11 cellular contexts compared by ENCODE assay signal in genomic region chr10:124686707-124687376, GRCh38. TPM values are rescaled to one million over a fixed set of nuclear protein-coding genes. Genes with fewer than 3 reads are reported as not detected.
DNase-seq lines count a peak whose midpoint lies in the region; ATAC-seq, FAIRE-seq and TF ChIP-seq lines count a peak whose summit lies in the region.
"Had no signal": no experiment of that assay in that cellular context is flagged by ENCODE, and none has a peak within 500 bp of the region (broad histone marks: within the 10 kb centered on the region; RNA-seq: fewer than 3 reads in every experiment).

No MANE protein-coding gene starts in this region.

- peaks cover 12 to 25% of the 10 kb centered on the region in 2 donors for H3K36me3 Mint-ChIP-seq in stimulated activated naive B cell treated with anti-CD40 and anti-IgM and Interleukin-4, amounts not matched to agents 10 μg/mL and 1 μg/mL and 100 μg/mL, for 72 hours

- no peak for FAIRE-seq in GM12878 (lab: Jason Lieb, UNC)

- H3K4me3 ChIP-seq in GM12878 (no peak overlapping the region), left lung (no peak overlapping the region)

- POLR2A ChIA-PET in GM12878 (lab: Charles Lee) (interaction anchor here (1.5 to 8.2 kb wide), 4 partner anchors 11 to 54 kb away, joined by 5 to 139 read pairs (median 44); no protein-coding TSS in a partner anchor), RWPE1 (lab: Yijun Ruan, JAX; ENCODE audit: low non-redundant PET) (no interaction called here)

- no peaks in the 10 kb centered on the region for H3K27me3 Mint-ChIP-seq in stimulated activated naive B cell treated with anti-CD40 and anti-IgM and Interleukin-4, amounts not matched to agents 10 μg/mL and 1 μg/mL and 100 μg/mL, for 72 hours

- SMC1A ChIA-PET in GM12878 (lab: Charles Lee; ENCODE audit: uncharacterized antibody, unreplicated experiment) = interaction anchor here (0.8 to 12.9 kb wide), 19 partner anchors 10 to 141 kb away, joined by 3 to 334 read pairs (median 7); no protein-coding TSS in a partner anchor

- H3K9ac ChIP-seq in GM12878 (ENCODE audit: control insufficient read depth, insufficient read depth, low read length) = no peak overlapping the region

- peaks cover 65 to 93% of the 10 kb centered on the region in 2 donors for H3K4me1 Mint-ChIP-seq in stimulated activated naive B cell treated with anti-CD40 and anti-IgM and Interleukin-4, amounts not matched to agents 10 μg/mL and 1 μg/mL and 100 μg/mL, for 72 hours

- 94% methylated on average over 12 of the region's 12 CpGs for WGBS in GM12878 (ENCODE audit: insufficient coverage, insufficient replicate concordance, low lambda C conversion rate, missing lambda C conversion rate)

- no peak for TF ChIP-seq POLR2A in GM12878 (IDR thresholded peaks at IDR 0.05; ENCODE audit: low read depth, low read length)

- H3K36me3 ChIP-seq in GM12878 (ENCODE audit: control insufficient read depth in 2 of 2, insufficient read depth in 2 of 2, low read length in 1 of 2) (peaks cover 12 to 13% of the 10 kb centered on the region in 2 experiments), left lung (peaks cover 0 to 15% of the 10 kb centered on the region in 2 donors)

- in situ Hi-C loops in GM12878 (cut with MboI) = no loop called here

- H3K27ac ChIP-seq in GM12878 (ENCODE audit: control insufficient read depth, insufficient read depth) (no peak overlapping the region), left lung (peak overlapping the region; percentile 65 to 87), RWPE1 (no peak overlapping the region)

- no peaks in the 10 kb centered on the region for H3K9me3 ChIP-seq in GM12878 (replicated peaks; ENCODE audit: control insufficient read depth, insufficient read depth, low read length)
- no peaks in the 10 kb centered on the region for H3K9me3 ChIP-seq in left lung

- BruUV-seq in GM12878 (replicated peaks; lab: Mats Ljungman, UMichigan) = no TSS peak

- DNase-seq in GM12878 (ENCODE audit: low read depth, low spot score) (no peak), left lung (peak; percentile 15 to 59), RWPE1 (ENCODE audit: low spot score) (no peak), NCI-H2029 treated with DMSO at 0.1 percent for 48 hours (lab: John Stamatoyannopoulos, UW) (no peak)
- peak; percentile 62 for DNase-seq in stimulated activated naive B cell treated with anti-CD40 and anti-IgM and Interleukin-4, amounts not matched to agents 10 μg/mL and 1 μg/mL and 100 μg/mL, for 72 hours
- DNase-seq in activated CD4-positive, CD25-positive, alpha-beta regulatory T cell treated with anti-CD3 and anti-CD28 coated beads, Interleukin-2, amount 50 U/mL, for 72 hours = no peak
- DNase-seq: kidney glomerular epithelial cell, NCI-H82 had no signal

- no peak for TF ChIP-seq RAD21 in GM12878 (IDR thresholded peaks at IDR 0.05; ENCODE audit: insufficient read depth, low read depth, low read length)

- TF ChIP-seq CTCF in GM12878 (IDR thresholded peaks at IDR 0.05 in 2 of 3, conservative IDR thresholded peaks at IDR 0.05 in 1 of 3; ENCODE audit: control insufficient read depth in 2 of 3, extremely low read depth in 1 of 3, insufficient read depth in 1 of 3, low read depth in 3 of 3, low read length in 3 of 3) = no peak
- TF ChIP-seq CTCF in left lung (IDR thresholded peaks at IDR 0.05) = no peak
- no peak for TF ChIP-seq CTCF in RWPE1 (conservative IDR thresholded peaks at IDR 0.05; ENCODE audit: low read depth)

- H3K4me1 ChIP-seq in GM12878 (ENCODE audit: control insufficient read depth, insufficient read depth, low read length) = peaks cover 53% of the 10 kb centered on the region
- peaks cover 11 to 79% of the 10 kb centered on the region in 2 donors for H3K4me1 ChIP-seq in left lung

- CTCF ChIA-PET in GM12878 (lab: Yijun Ruan, JAX) = interaction anchor here (0.6 to 9.7 kb wide), 12 partner anchors 10 to 206 kb away, joined by 3 to 106 read pairs (median 5); partner anchors contain the start of gene EEF1AKMT2
- CTCF ChIA-PET in RWPE1 (lab: Yijun Ruan, JAX) = interaction anchor here (0.6 to 1.1 kb wide), 4 partner anchors 8 to 1150 kb away, joined by 3 to 5 read pairs (median 4); no protein-coding TSS in a partner anchor

- intact Hi-C loops in GM12878 (cut with micrococcal nuclease; ENCODE audit: unreplicated experiment) (loop anchor here (5.0 kb wide), 1 partner anchor 40 kb away; no protein-coding TSS in a partner anchor), left lung (cut with DNase I) (no loop called here)

- ATAC-seq in GM21717 (IDR thresholded peaks at IDR 0.05; ENCODE audit: unreplicated experiment) (peak; percentile 27), GM12878 (peak; percentile 7), left lung (peak; percentile 35), GM21367 (IDR thresholded peaks at IDR 0.05; ENCODE audit: unreplicated experiment) (no peak)
- ATAC-seq in stimulated activated naive B cell treated with anti-CD40 and anti-IgM and Interleukin-4, amounts not matched to agents 10 μg/mL and 1 μg/mL and 100 μg/mL, for 72 hours (replicated peaks) = peak; percentile 65 to 68

- H3K27me3 ChIP-seq in GM12878 (replicated peaks in 1 of 2; ENCODE audit: control insufficient read depth in 2 of 2, insufficient read depth in 2 of 2, low read length in 1 of 2) = no peaks in the 10 kb centered on the region
- H3K27me3 ChIP-seq in left lung = no peaks in the 10 kb centered on the region

- peak in 1 of 2 experiments; percentile 54; a peak in 1 of 4 replicates for TF ChIP-seq EP300 in GM12878 (IDR thresholded peaks at IDR 0.05; ENCODE audit: borderline replicate concordance in 1 of 2, control insufficient read depth in 1 of 2, low read depth in 2 of 2, low read length in 2 of 2)

- no peak overlapping the region for H3K4me2 ChIP-seq in GM12878 (ENCODE audit: control insufficient read depth, insufficient read depth)

- peak overlapping the region; percentile 92 for H3K27ac Mint-ChIP-seq in stimulated activated naive B cell treated with anti-CD40 and anti-IgM and Interleukin-4, amounts not matched to agents 10 μg/mL and 1 μg/mL and 100 μg/mL, for 72 hours

- no peaks in the 10 kb centered on the region for H3K9me3 Mint-ChIP-seq in stimulated activated naive B cell treated with anti-CD40 and anti-IgM and Interleukin-4, amounts not matched to agents 10 μg/mL and 1 μg/mL and 100 μg/mL, for 72 hours
- H3K9me3 Mint-ChIP-seq: T-helper 1 cell treated with Interleukin-12 subunit alpha and Interleukin-12 subunit beta and Interleukin-4 antibody, amounts not matched to agents 30 μg/mL and 1 μg/mL, for 36 hours had no signal

- H3K4me3 Mint-ChIP-seq in stimulated activated naive B cell treated with anti-CD40 and anti-IgM and Interleukin-4, amounts not matched to agents 10 μg/mL and 1 μg/mL and 100 μg/mL, for 72 hours = peak overlapping the region; percentile 17 to 34
- H3K4me3 Mint-ChIP-seq: T-helper 1 cell treated with Interleukin-12 subunit alpha and Interleukin-12 subunit beta and Interleukin-4 antibody, amounts not matched to agents 30 μg/mL and 1 μg/mL, for 36 hours had no signal

- H3K79me2 ChIP-seq in GM12878 (ENCODE audit: control insufficient read depth, insufficient read depth, low read length) = no peaks in the 10 kb centered on the region; the same call in none of the 2 replicates

- H2AFZ ChIP-seq in GM12878 (ENCODE audit: control insufficient read depth, low read depth, low read length) = no peak overlapping the region

- RAD21 ChIA-PET in GM12878 (lab: Charles Lee; ENCODE audit: unreplicated experiment) = interaction anchor here (0.7 to 12.8 kb wide), 7 partner anchors 11 to 73 kb away, joined by 3 to 309 read pairs (median 20); no protein-coding TSS in a partner anchor

- H4K20me1 ChIP-seq in GM12878 (ENCODE audit: control insufficient read depth, insufficient read depth) = peaks cover 3% of the 10 kb centered on the region; the same call in 1 of the 2 replicates

TF ChIP-seq in GM12878, 131 proteins besides CTCF, POLR2A, EP300 and RAD21 (continues in another document):
- no peak for TF ChIP-seq WRNIP1 (IDR thresholded peaks at IDR 0.05; ENCODE audit: borderline replicate concordance, low read depth, low read length)
- 0 out of 2 replicates have a peak, but pooled peaks have one; percentile 12 for TF ChIP-seq RAD51 (IDR thresholded peaks at IDR 0.05)
- peak; percentile 53 to 54; a peak in 2 of 4 replicates for TF ChIP-seq IKZF2 (IDR thresholded peaks at IDR 0.05)
- TF ChIP-seq SP1 (IDR thresholded peaks at IDR 0.05; ENCODE audit: low read depth, low read length) = no peak
- TF ChIP-seq SKIL (IDR thresholded peaks at IDR 0.05; ENCODE audit: low read depth, poor library complexity, severe bottlenecking) = peak; percentile 23
- TF ChIP-seq ATF7 (IDR thresholded peaks at IDR 0.05; ENCODE audit: low read depth) = peak; percentile 84

RNA-seq across cellular contexts. Expression of gene FAM53B, which starts 57.3 kb away (rescaled TPM):
- 50.5 and 56.5 TPM in 2 replicates for total RNA-seq in GM12878 (2013; cell fraction: nucleolus; rRNA removed)
- total RNA-seq in GM12878 (2014; rRNA removed) (20.6 and 26.3 TPM in 2 replicates), GM12878 (2014; rRNA removed; fragmentation: Illumina TruSeq; extraction: Trizol) (9.8 and 12.2 TPM in 2 replicates), GM12878 (2021) (25.2 and 26.1 TPM in 2 replicates), left lung (10 to 100 TPM; 26.6 to 34.6 TPM)
- 3.7 TPM for polyA plus RNA-seq in GM12878 (2011; ENCODE audit: low read depth)
- polyA plus RNA-seq in GM12878 (2011; rRNA removed) (6.3 and 8.6 TPM in 2 replicates), GM12878 (2014; fragmentation: Illumina TruSeq; extraction: Trizol) (2.7 and 6.5 TPM in 2 replicates), GM12878 (2014; fragmentation: Nextera tagmentation; extraction: Ambion mirVana) (under 1 TPM; 0.05 to 0.16 TPM), GM12878 (2014; rRNA removed) (14.8 and 15.6 TPM in 2 replicates), GM12878 (2016; fragmentation: Nextera tagmentation; extraction: Ambion mirVana) (1 to 10 TPM; 4.9 to 7.7 TPM)
- polyA plus RNA-seq in GM12878 (2011; cell fraction: cytosol; rRNA removed) = 10.5 and 14.4 TPM in 2 replicates
- 14.4 and 19.5 TPM in 2 replicates for polyA plus RNA-seq in GM12878 (2011; cell fraction: nucleus; rRNA removed)
- 7.8 and 8.4 TPM in 2 replicates for polyA plus RNA-seq in GM12878 (2012)
- 15.6 and 28.6 TPM in 2 replicates for polyA minus RNA-seq in GM12878 (2011; rRNA and poly(A)+ RNA removed)
- 13.3 and 14.2 TPM in 2 replicates for polyA minus RNA-seq in GM12878 (2011; cell fraction: cytosol; rRNA and poly(A)+ RNA removed)
- 11.6 and 25.5 TPM in 2 replicates for polyA minus RNA-seq in GM12878 (2011; cell fraction: nucleus; rRNA and poly(A)+ RNA removed)

Comparison
In these comparisons a context has a peak if more than half of its experiments do, and no peak if none do; other contexts are left out.
1. DNase-seq: peak in left lung (2 of 2) and stimulated activated naive B cell treated with anti-CD40 and anti-IgM and Interleukin-4, amounts not matched to agents 10 μg/mL and 1 μg/mL and 100 μg/mL, for 72 hours (single experiment); none in GM12878 (single experiment), RWPE1 (single experiment), activated CD4-positive, CD25-positive, alpha-beta regulatory T cell treated with anti-CD3 and anti-CD28 coated beads, Interleukin-2, amount 50 U/mL, for 72 hours (single experiment) and NCI-H2029 treated with DMSO at 0.1 percent for 48 hours (single experiment).
2. H3K27ac ChIP-seq: peak in left lung (2 of 2); none in GM12878 (single experiment) and RWPE1 (single experiment).